Comparison of ENCODE assay signal across 9 cellular contexts in genomic region chr5:1642221-1642620, GRCh38.
A peak's percentile ranks its signal among the peaks of the same experiment; 100 is the strongest.
DNase-seq lines count a peak whose midpoint lies in the region; ATAC-seq, FAIRE-seq and TF ChIP-seq lines count a peak whose summit lies in the region.
"Had no signal": no experiment of that assay in that cellular context is flagged by ENCODE, and none has a peak within 500 bp of the region (broad histone marks: within the 10 kb centered on the region; RNA-seq: fewer than 3 reads in every experiment).

No MANE protein-coding gene starts in this region.

- H2BK120ac ChIP-seq in H1 (replicated peaks; ENCODE audit: low read depth, low read length): no peak overlapping the region

- H3K4me1 ChIP-seq in BLaER1 (peaks cover 60% of the 10 kb centered on the region), H1 (replicated peaks in 1 of 4; ENCODE audit: control insufficient read depth in 3 of 4, insufficient read depth in 4 of 4, low read length in 3 of 4) (peaks cover 2 to 28% (median 8%) of the 10 kb centered on the region in 4 experiments), upper lobe of right lung (peaks cover 4% of the 10 kb centered on the region)

- H3K4me3 ChIP-seq in BLaER1: no peak overlapping the region
- H3K4me3 ChIP-seq in H1 (ENCODE audit: extremely low read depth in 1 of 4, insufficient read depth in 2 of 4, low read depth in 3 of 4, low read length in 4 of 4): no peak overlapping the region
- no peak overlapping the region for H3K4me3 ChIP-seq in upper lobe of right lung

- POLR2A ChIA-PET in H1 (lab: Charles Lee; ENCODE audit: partially characterized antibody): interaction anchor here (0.8 kb wide), 1 partner anchor 40 kb away, joined by 3 read pairs; no protein-coding TSS in a partner anchor

- no peak overlapping the region for H4K5ac ChIP-seq in H1 (ENCODE audit: insufficient read length, low read depth, low read length)

- ATAC-seq in upper lobe of right lung (no peak), GM19351 (IDR thresholded peaks at IDR 0.05; ENCODE audit: unreplicated experiment) (no peak), HG02840 (IDR thresholded peaks at IDR 0.05; ENCODE audit: low FRiP score, unreplicated experiment) (no peak)

- H3K27me3 ChIP-seq in BLaER1 (peaks cover 35% of the 10 kb centered on the region), H1 (replicated peaks in 1 of 4; ENCODE audit: control insufficient read depth in 3 of 4, extremely low read depth in 1 of 4, insufficient read depth in 3 of 4, low read length in 3 of 4) (peaks cover 0 to 17% (median 11%) of the 10 kb centered on the region in 4 experiments; a peak in 6 of 7 replicates), upper lobe of right lung (peaks cover 21% of the 10 kb centered on the region)

- H3K14ac ChIP-seq in H1 (ENCODE audit: insufficient read length): no peak overlapping the region

- CTCF ChIA-PET in H1 (lab: Charles Lee; ENCODE audit: partially characterized antibody): interaction anchor here (0.8 to 4.0 kb wide), 10 partner anchors 8 to 264 kb away, joined by 3 to 41 read pairs (median 4); no protein-coding TSS in a partner anchor

- no peak for TF ChIP-seq EP300 in H1 (IDR thresholded peaks at IDR 0.05; ENCODE audit: borderline replicate concordance in 1 of 2, low read depth in 2 of 2, low read length in 2 of 2)

- peak; percentile 51 for DNase-seq in activated effector memory CD4-positive, alpha-beta T cell treated with anti-CD3 and anti-CD28 coated beads, Interleukin-2, amount 50 U/mL, for 16 hours
- no peak for DNase-seq in activated effector memory CD4-positive, alpha-beta T cell treated with Interleukin-2 at 50 U/mL for 16 hours
- DNase-seq in H1 (ENCODE audit: low read depth in 1 of 2, low spot score in 2 of 2) (no peak), upper lobe of right lung (peak; percentile 31)

- H3K9ac ChIP-seq in BLaER1 (no peak overlapping the region), H1 (replicated peaks in 1 of 4; ENCODE audit: extremely low read depth in 1 of 4, low read depth in 3 of 4, low read length in 3 of 4) (no peak overlapping the region)

- H3K9me3 ChIP-seq in BLaER1: no peaks in the 10 kb centered on the region
- H3K9me3 ChIP-seq in H1 (ENCODE audit: insufficient read depth in 2 of 2, low read depth in 1 of 2, low read length in 1 of 2): no peaks in the 10 kb centered on the region
- no peaks in the 10 kb centered on the region for H3K9me3 ChIP-seq in upper lobe of right lung

- no peak overlapping the region for H3K56ac ChIP-seq in H1 (replicated peaks; ENCODE audit: insufficient read length, low read depth, low read length)

- H3K36me3 ChIP-seq in BLaER1 (no peaks in the 10 kb centered on the region), H1 (ENCODE audit: control insufficient read depth in 2 of 4, insufficient read depth in 4 of 4, low read length in 3 of 4) (no peaks in the 10 kb centered on the region), upper lobe of right lung (no peaks in the 10 kb centered on the region)

- no peak for FAIRE-seq in H1 (lab: Jason Lieb, UNC)
- FAIRE-seq: GM12892 had no signal

- WGBS in H1 (ENCODE audit: extremely low coverage in 1 of 2, insufficient coverage in 1 of 2, insufficient read length in 1 of 2, insufficient replicate concordance in 2 of 2, low coverage in 1 of 2, low lambda C conversion rate in 2 of 2, missing lambda C conversion rate in 1 of 2), 2 experiments: 85% methylated on average over 8 of the region's 8 CpGs; no CpG with 5 or more reads in 1 of the 2 experiments

- no peak overlapping the region for H4K91ac ChIP-seq in H1 (replicated peaks; ENCODE audit: insufficient read length, low read length)

- H3K18ac ChIP-seq in H1 (ENCODE audit: extremely low read depth, low read length): no peak overlapping the region

- 0 out of 2 replicates have a peak overlapping the region, but pooled peaks have one; percentile 16 for H2BK15ac ChIP-seq in H1 (ENCODE audit: low read length)

- H3K79me2 ChIP-seq in H1 (ENCODE audit: control insufficient read depth in 1 of 2, insufficient read depth in 2 of 2, low read length in 2 of 2): no peaks in the 10 kb centered on the region

- H2BK5ac ChIP-seq in H1 (ENCODE audit: low read depth, low read length): no peak overlapping the region

- H2AFZ ChIP-seq in H1 (ENCODE audit: low read length): no peak overlapping the region

- H2BK20ac ChIP-seq in H1 (ENCODE audit: low read length): no peak overlapping the region

- no peak for TF ChIP-seq POLR2A in H1 (IDR thresholded peaks at IDR 0.05; ENCODE audit: control extremely low read depth in 1 of 2, low read depth in 2 of 2, low read length in 2 of 2)

- H3K4me2 ChIP-seq in BLaER1: peak overlapping the region; percentile 34; the same call in 1 of the 2 replicates
- no peak overlapping the region for H3K4me2 ChIP-seq in H1 (ENCODE audit: insufficient read depth in 1 of 2, low read depth in 2 of 2, low read length in 2 of 2)

- no peaks in the 10 kb centered on the region for H3K23me2 ChIP-seq in H1 (ENCODE audit: low read depth, low read length)

- TF ChIP-seq RAD21 in H1 (IDR thresholded peaks at IDR 0.05 in 1 of 2, conservative IDR thresholded peaks at IDR 0.05 in 1 of 2; ENCODE audit: low read depth in 2 of 2, low read length in 2 of 2): no peak

- no peak overlapping the region for H3K23ac ChIP-seq in H1 (ENCODE audit: insufficient read length)

- no peak overlapping the region; the same call in 1 of the 2 replicates for H4K8ac ChIP-seq in H1 (ENCODE audit: extremely low read depth, insufficient read depth, low read length)

- H2AK5ac ChIP-seq in H1 (ENCODE audit: low read depth, low read length): no peak overlapping the region

- peaks cover 10% of the 10 kb centered on the region; the same call in 1 of the 2 replicates for H4K20me1 ChIP-seq in BLaER1
- H4K20me1 ChIP-seq in H1 (replicated peaks in 1 of 2; ENCODE audit: control insufficient read depth in 1 of 2, insufficient read depth in 2 of 2, low read length in 2 of 2): no peaks in the 10 kb centered on the region

- no peak overlapping the region for H3K4ac ChIP-seq in H1 (replicated peaks; ENCODE audit: insufficient read length, low read depth, low read length)

- no peak overlapping the region for H3K27ac ChIP-seq in BLaER1
- no peak overlapping the region for H3K27ac ChIP-seq in H1 (ENCODE audit: low read depth, low read length)
- H3K27ac ChIP-seq in upper lobe of right lung: no peak overlapping the region
- H3K27ac ChIP-seq: C4-2B had no signal

- intact Hi-C loops in upper lobe of right lung (cut with DNase I): loop anchor here (10.0 kb wide), 1 partner anchor 457 kb away; no protein-coding TSS in a partner anchor

- H3K79me1 ChIP-seq in H1 (ENCODE audit: low read depth, low read length): no peaks in the 10 kb centered on the region

- no peak for TF ChIP-seq CTCF in H1 (IDR thresholded peaks at IDR 0.05; ENCODE audit: control extremely low read depth in 1 of 3, insufficient read depth in 1 of 3, low read depth in 1 of 3, low read length in 3 of 3)
- no peak for TF ChIP-seq CTCF in upper lobe of right lung (IDR thresholded peaks at IDR 0.05)

- peak overlapping the region; percentile 60; the same call in 1 of the 2 replicates for H2BK12ac ChIP-seq in H1 (ENCODE audit: low read depth, low read length)

TF ChIP-seq in H1, 55 proteins besides CTCF, POLR2A, EP300 and RAD21:
- TF ChIP-seq ZNF274 (IDR thresholded peaks at IDR 0.05; ENCODE audit: borderline replicate concordance, extremely low read depth, low read length) (no peak), YY1 (IDR thresholded peaks at IDR 0.05; ENCODE audit: low read depth, low read length) (no peak), RFX5 (IDR thresholded peaks at IDR 0.05; ENCODE audit: borderline replicate concordance, low read depth, low read length) (no peak), CHD2 (IDR thresholded peaks at IDR 0.05; ENCODE audit: low read length) (no peak), EGR1 (IDR thresholded peaks at IDR 0.05; ENCODE audit: borderline replicate concordance, low read depth, low read length) (no peak), CHD1 (IDR thresholded peaks at IDR 0.05; ENCODE audit: low read depth, low read length) (no peak), MAFK (IDR thresholded peaks at IDR 0.05; ENCODE audit: low read depth, low read length) (no peak), TCF12 (IDR thresholded peaks at IDR 0.05; ENCODE audit: low read depth, low read length) (no peak), GTF2F1 (IDR thresholded peaks at IDR 0.05; ENCODE audit: borderline replicate concordance, low read depth, low read length) (no peak), KDM4A (IDR thresholded peaks at IDR 0.05; ENCODE audit: low read depth, low read length, severe bottlenecking) (no peak), FOSL1 (IDR thresholded peaks at IDR 0.05; ENCODE audit: insufficient read depth, low read depth, low read length) (no peak)
- TF ChIP-seq, protein P1, sequence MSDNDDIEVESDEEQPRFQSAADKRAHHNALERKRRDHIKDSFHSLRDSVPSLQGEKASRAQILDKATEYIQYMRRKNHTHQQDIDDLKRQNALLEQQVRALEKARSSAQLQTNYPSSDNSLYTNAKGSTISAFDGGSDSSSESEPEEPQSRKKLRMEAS (IDR thresholded peaks at IDR 0.05): no peak

Comparison
In these comparisons a context has a peak if more than half of its experiments do, and no peak if none do; other contexts are left out.
1. DNase-seq: peak in activated effector memory CD4-positive, alpha-beta T cell treated with anti-CD3 and anti-CD28 coated beads, Interleukin-2, amount 50 U/mL, for 16 hours (single experiment) and upper lobe of right lung (single experiment); none in activated effector memory CD4-positive, alpha-beta T cell treated with Interleukin-2 at 50 U/mL for 16 hours (single experiment) and H1 (0 of 2).